In the genomic region with DNA sequence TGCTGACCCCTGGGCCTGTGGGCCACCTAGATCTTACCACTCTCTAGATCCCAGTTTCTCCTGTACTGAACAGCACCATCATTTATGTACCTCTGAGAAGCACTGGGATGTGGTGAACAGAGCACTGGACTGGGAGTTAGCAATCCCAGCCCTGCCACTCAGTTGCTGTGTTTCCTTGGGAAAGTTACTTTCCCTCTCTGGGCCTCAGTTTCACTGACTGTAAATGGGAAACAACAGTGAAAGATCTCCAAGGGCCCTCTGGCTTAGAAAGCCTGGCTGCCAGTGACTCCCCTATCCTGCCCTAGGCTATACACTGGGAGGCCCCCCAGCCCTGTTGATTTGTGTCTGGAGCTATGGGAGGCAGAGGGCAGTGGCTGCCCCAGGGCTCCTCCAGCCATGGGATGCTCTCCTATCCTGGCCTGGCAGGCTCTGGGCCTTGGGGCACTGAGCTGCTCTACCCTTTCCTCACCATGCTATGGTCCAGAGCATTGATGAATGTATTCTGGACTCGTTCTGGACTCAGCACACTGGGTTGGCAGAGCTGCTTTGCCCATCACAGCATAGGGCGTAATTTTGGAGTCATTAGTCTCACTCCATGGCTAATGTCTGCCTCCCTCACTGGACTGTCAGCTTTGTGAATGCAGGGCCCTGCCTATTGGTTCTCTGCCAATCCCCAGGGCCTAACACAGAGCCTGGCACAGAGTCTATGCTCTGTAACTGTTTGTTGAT, we compare ENCODE assay signal across 1 cellular context.
TF ChIP-seq lines count a peak whose summit lies in the region.

No MANE protein-coding gene starts in this region.

TF ChIP-seq in HepG2, 621 proteins besides CTCF, POLR2A, EP300 and RAD21 (continued from another document):
- TF ChIP-seq ZNF768 (CRISPR knock-in tag; IDR thresholded peaks at IDR 0.05): peak; percentile 87
